8 cellular contexts compared by ENCODE assay signal in genomic region chr22:29225422-29226090, GRCh38. TPM values are rescaled to one million over a fixed set of nuclear protein-coding genes. Genes with fewer than 3 reads are reported as not detected.
DNase-seq lines count a peak whose midpoint lies in the region; ATAC-seq and TF ChIP-seq lines count a peak whose summit lies in the region.

No MANE protein-coding gene starts in this region.

- H3K4me1 Mint-ChIP-seq in CD8-positive, alpha-beta memory T cell: no peaks in the 10 kb centered on the region

- H3K27ac ChIP-seq in coronary artery (peak overlapping the region in 1 of 2 donors; percentile 75), lung (ENCODE audit: low read depth in 1 of 2, low read length in 1 of 2) (peak overlapping the region in 1 of 2 donors; percentile 66), upper lobe of right lung (peak overlapping the region; percentile 82)
- no peak overlapping the region for H3K27ac ChIP-seq in CD8-positive, alpha-beta memory T cell (ENCODE audit: low read depth, low read length)

- H3K27me3 ChIP-seq in lung (ENCODE audit: control insufficient read depth, insufficient read depth) (no peaks in the 10 kb centered on the region), upper lobe of right lung (no peaks in the 10 kb centered on the region)
- no peaks in the 10 kb centered on the region for H3K27me3 ChIP-seq in CD8-positive, alpha-beta memory T cell (ENCODE audit: insufficient read depth, low read length, poor library complexity, severe bottlenecking)

- H3K4me3 Mint-ChIP-seq in CD8-positive, alpha-beta memory T cell: no peak overlapping the region

- H3K27me3 Mint-ChIP-seq in CD8-positive, alpha-beta memory T cell: peaks cover 0 to 5% of the 10 kb centered on the region in 2 donors

- no peak overlapping the region for H3K4me3 ChIP-seq in coronary artery
- H3K4me3 ChIP-seq in lung: no peak overlapping the region
- H3K4me3 ChIP-seq in upper lobe of right lung: no peak overlapping the region
- H3K4me3 ChIP-seq in CD8-positive, alpha-beta memory T cell (ENCODE audit: low read length): no peak overlapping the region

- H3K36me3 ChIP-seq in lung (ENCODE audit: control insufficient read depth in 2 of 2, insufficient read depth in 2 of 2, low read length in 2 of 2) (no peaks in the 10 kb centered on the region), upper lobe of right lung (no peaks in the 10 kb centered on the region)
- H3K36me3 ChIP-seq in CD8-positive, alpha-beta memory T cell (ENCODE audit: insufficient read depth, low read length): no peaks in the 10 kb centered on the region

- POLR2A ChIA-PET in CD8-positive, alpha-beta memory T cell (lab: Charles Lee): no interaction called here

- H3K9me3 Mint-ChIP-seq in CD8-positive, alpha-beta memory T cell: no peaks in the 10 kb centered on the region

- WGBS in lung, 2 donors: 39 to 44% methylated on average over 16 of the region's 16 CpGs

- H3K9me3 ChIP-seq in lung (ENCODE audit: control insufficient read depth in 2 of 2, insufficient read depth in 1 of 2, low read length in 1 of 2): no peaks in the 10 kb centered on the region
- H3K9me3 ChIP-seq in upper lobe of right lung: no peaks in the 10 kb centered on the region
- H3K9me3 ChIP-seq in CD8-positive, alpha-beta memory T cell (ENCODE audit: low read length): no peaks in the 10 kb centered on the region

- CTCF ChIA-PET in CD8-positive, alpha-beta memory T cell (lab: Charles Lee): no interaction called here

- H3K36me3 Mint-ChIP-seq in CD8-positive, alpha-beta memory T cell: no peaks in the 10 kb centered on the region

- peak; percentile 64 for ATAC-seq in lung (ENCODE audit: insufficient read depth, low FRiP score)
- ATAC-seq in upper lobe of right lung: peak; percentile 70

- H3K27ac Mint-ChIP-seq in CD8-positive, alpha-beta memory T cell: peak overlapping the region in 1 of 8 donors; percentile 9

- no peak for TF ChIP-seq CTCF in coronary artery (IDR thresholded peaks at IDR 0.05)
- no peak for TF ChIP-seq CTCF in lung (IDR thresholded peaks at IDR 0.05; ENCODE audit: control extremely low read depth, extremely low read depth)
- TF ChIP-seq CTCF in upper lobe of right lung (IDR thresholded peaks at IDR 0.05): no peak

- H3K4me1 ChIP-seq in lung (ENCODE audit: control insufficient read depth in 2 of 2, insufficient read depth in 2 of 2, low read length in 2 of 2) (peaks cover 0 to 11% of the 10 kb centered on the region in 2 donors), upper lobe of right lung (peaks cover 14% of the 10 kb centered on the region)
- H3K4me1 ChIP-seq in CD8-positive, alpha-beta memory T cell (ENCODE audit: insufficient read depth, low read length): no peaks in the 10 kb centered on the region

- DNase-seq in NCI-H2171 treated with DMSO at 0.1 percent for 48 hours (lab: John Stamatoyannopoulos, UW) (peak; percentile 28), NCI-H2171 (lab: John Stamatoyannopoulos, UW) (no peak), coronary artery (ENCODE audit: low spot score) (peak; percentile 76), lung (ENCODE audit: low spot score) (peak; percentile 57), upper lobe of right lung (peak; percentile 74), NOMO-1 treated with DMSO at 0.1 percent for 48 hours (lab: John Stamatoyannopoulos, UW; ENCODE audit: unreplicated experiment) (no peak)
- no peak for DNase-seq in stimulated activated CD4-positive, alpha-beta T cell treated with anti-CD3 and anti-CD28 coated beads, Interleukin-4, amount 100 ng/mL, for 4 hours
- no peak for DNase-seq in CD8-positive, alpha-beta memory T cell

- intact Hi-C loops in upper lobe of right lung (cut with DNase I): no loop called here

RNA-seq across cellular contexts. Expression of gene EMID1, which starts 19.9 kb away (rescaled TPM):
- total RNA-seq in lung (10 to 100 TPM in 1 of 2 donors, 1 to 10 TPM in 1; 7.9 to 30.2 TPM), upper lobe of right lung (15.2 TPM)
- 1 to 10 TPM; 4.9 to 8.8 TPM for polyA plus RNA-seq in lung
- total RNA-seq in CD8-positive, alpha-beta memory T cell: not detected
- 0.31 TPM for polyA plus RNA-seq in CD8-positive, alpha-beta memory T cell

RNA-seq across cellular contexts. Expression of gene RHBDD3, which starts 42.2 kb away (rescaled TPM):
- total RNA-seq in lung: 10 to 100 TPM; 14.2 to 32.0 TPM
- 10 to 100 TPM; 33.5 to 38.2 TPM for polyA plus RNA-seq in lung
- 19.0 TPM for total RNA-seq in upper lobe of right lung
- total RNA-seq in CD8-positive, alpha-beta memory T cell: 10 to 100 TPM; 37.9 to 41.0 TPM
- polyA plus RNA-seq in CD8-positive, alpha-beta memory T cell: 10.4 TPM

RNA-seq across cellular contexts. Expression of gene EWSR1, which starts 42.5 kb away (rescaled TPM):
- total RNA-seq in lung (100 to 1,000 TPM; 162 to 215 TPM), upper lobe of right lung (149 TPM)
- polyA plus RNA-seq in lung: 100 to 1,000 TPM; 115 to 174 TPM
- 100 to 1,000 TPM; 312 to 327 TPM for total RNA-seq in CD8-positive, alpha-beta memory T cell
- polyA plus RNA-seq in CD8-positive, alpha-beta memory T cell: 219 TPM

Comparison
In these comparisons a context has a peak if more than half of its experiments do, and no peak if none do; other contexts are left out.
1. DNase-seq: peak in NCI-H2171 treated with DMSO at 0.1 percent for 48 hours (single experiment), coronary artery (single experiment), lung (single experiment) and upper lobe of right lung (single experiment); none in NCI-H2171 (single experiment), NOMO-1 treated with DMSO at 0.1 percent for 48 hours (single experiment), stimulated activated CD4-positive, alpha-beta T cell treated with anti-CD3 and anti-CD28 coated beads, Interleukin-4, amount 100 ng/mL, for 4 hours (0 of 2) and CD8-positive, alpha-beta memory T cell (0 of 5).
2. RNA of gene EMID1, which starts 19.9 kb away (total RNA-seq): 7.9 to 30.2 TPM in lung and 15.2 TPM in upper lobe of right lung (single experiment); not detected in CD8-positive, alpha-beta memory T cell; every median in the first group is over 4 times any median in the second.